Comparison of ENCODE assay signal across 35 cellular contexts in genomic region chr1:17946434-17946833, GRCh38.
"Had no signal": no experiment of that assay in that cellular context is flagged by ENCODE, and none has a peak within 500 bp of the region (broad histone marks: within the 10 kb centered on the region; RNA-seq: fewer than 3 reads in every experiment).

No MANE protein-coding gene starts in this region.

- DNase-seq: Karpas-422, Kasumi-1, MG63, MV-4-11, NCI-H1048, NCI-H1092, NCI-H1092 treated with DMSO at 0.1 percent for 48 hours, NCI-H1105, NCI-H1105 treated with DMSO at 0.1 percent for 48 hours, NCI-H1417, NCI-H1417 treated with DMSO at 0.1 percent for 48 hours, NCI-H1436, NCI-H1436 treated with DMSO at 0.1 percent for 48 hours, NCI-H146, NCI-H1694, NCI-H1694 treated with DMSO at 0.1 percent for 48 hours, NCI-H187, NCI-H187 treated with DMSO at 0.1 percent for 48 hours, NCI-H1930, NCI-H2029, NCI-H2029 treated with DMSO at 0.1 percent for 48 hours, NCI-H2081, NCI-H2081 treated with DMSO at 0.1 percent for 48 hours, NCI-H2107, NCI-H2171, NCI-H2171 treated with DMSO at 0.1 percent for 48 hours, NCI-H2227 treated with DMSO at 0.1 percent for 48 hours, NCI-H226, NCI-H345, NCI-H446, NCI-H446 treated with DMSO at 0.1 percent for 48 hours, NCI-H510A, NCI-H510A treated with DMSO at 0.1 percent for 48 hours, NCI-H524, NCI-H524 treated with DMSO at 0.1 percent for 48 hours had no signal

- H3K9me3 ChIP-seq: MG63 had no signal

- H3K4me3 ChIP-seq: MG63 had no signal

- H3K36me3 ChIP-seq: MG63 had no signal
